ENCODE assay signal across 16 cellular contexts in genomic region chr9:117757566-117757965, GRCh38. TPM values are rescaled to one million over a fixed set of nuclear protein-coding genes. Genes with fewer than 3 reads are reported as not detected.
DNase-seq lines count a peak whose midpoint lies in the region; ATAC-seq, FAIRE-seq and TF ChIP-seq lines count a peak whose summit lies in the region.
"Had no signal": no experiment of that assay in that cellular context is flagged by ENCODE, and none has a peak within 500 bp of the region (broad histone marks: within the 10 kb centered on the region; RNA-seq: fewer than 3 reads in every experiment).

No MANE protein-coding gene starts in this region.

- H3K9me3 Mint-ChIP-seq in activated T-helper 17 cell treated with anti-CD3 and anti-CD28 coated beads, Interleukin-2, amount 50 U/mL, for 72 hours = no peaks in the 10 kb centered on the region

- TF ChIP-seq RAD21 in H1 (IDR thresholded peaks at IDR 0.05 in 1 of 2, conservative IDR thresholded peaks at IDR 0.05 in 1 of 2; ENCODE audit: low read depth in 2 of 2, low read length in 2 of 2) = no peak

- H2BK120ac ChIP-seq in H1 (replicated peaks; ENCODE audit: low read depth, low read length) = no peak overlapping the region

- H4K91ac ChIP-seq in H1 (replicated peaks; ENCODE audit: insufficient read length, low read length) = no peak overlapping the region

- no peak for FAIRE-seq in H1 (lab: Jason Lieb, UNC)
- FAIRE-seq: G401.6, GM12891 had no signal

- no peak overlapping the region for H2BK5ac ChIP-seq in H1 (ENCODE audit: low read depth, low read length)

- peaks cover 2% of the 10 kb centered on the region; the same call in 1 of the 2 replicates for H3K23me2 ChIP-seq in H1 (ENCODE audit: low read depth, low read length)

- DNase-seq in DMS53 (lab: John Stamatoyannopoulos, UW) (peak; percentile 6), DMS53 treated with DMSO at 0.1 percent for 48 hours (lab: John Stamatoyannopoulos, UW; ENCODE audit: unreplicated experiment) (no peak), Ammon's horn (ENCODE audit: low spot score) (peak; percentile 25), MV-4-11 (lab: John Stamatoyannopoulos, UW) (peak; percentile 10), H1 (ENCODE audit: low read depth in 1 of 2, low spot score in 2 of 2) (no peak)
- no peak for DNase-seq in activated effector memory CD4-positive, alpha-beta T cell treated with anti-CD3 and anti-CD28 coated beads, Interleukin-2, amount 50 U/mL, for 16 hours
- DNase-seq: DMS79, GOT3 had no signal

- no peak for TF ChIP-seq CTCF in H1 (IDR thresholded peaks at IDR 0.05; ENCODE audit: control extremely low read depth in 1 of 3, insufficient read depth in 1 of 3, low read depth in 1 of 3, low read length in 3 of 3)

- H3K27ac ChIP-seq in H1 (ENCODE audit: low read depth, low read length) = no peak overlapping the region
- H3K27ac ChIP-seq: 22Rv1, BLaER1 had no signal

- no peaks in the 10 kb centered on the region for H3K36me3 Mint-ChIP-seq in activated T-helper 17 cell treated with anti-CD3 and anti-CD28 coated beads, Interleukin-2, amount 50 U/mL, for 72 hours (ENCODE audit: low read depth)

- no peak overlapping the region for H3K23ac ChIP-seq in H1 (ENCODE audit: insufficient read length)

- H3K14ac ChIP-seq in H1 (ENCODE audit: insufficient read length) = no peak overlapping the region

- no peak overlapping the region for H4K5ac ChIP-seq in H1 (ENCODE audit: insufficient read length, low read depth, low read length)

- H3K9ac ChIP-seq in H1 (replicated peaks in 1 of 4; ENCODE audit: extremely low read depth in 1 of 4, low read depth in 3 of 4, low read length in 3 of 4) = no peak overlapping the region
- H3K9ac ChIP-seq: BLaER1 had no signal

- no peaks in the 10 kb centered on the region for H3K9me3 ChIP-seq in H1 (ENCODE audit: insufficient read depth in 2 of 2, low read depth in 1 of 2, low read length in 1 of 2)
- H3K9me3 ChIP-seq: BLaER1, HAP-1 had no signal

- no peak overlapping the region for H2BK12ac ChIP-seq in H1 (ENCODE audit: low read depth, low read length)

- TF ChIP-seq POLR2A in H1 (IDR thresholded peaks at IDR 0.05; ENCODE audit: control extremely low read depth in 1 of 2, low read depth in 2 of 2, low read length in 2 of 2) = no peak

- H3K27me3 Mint-ChIP-seq in activated T-helper 17 cell treated with anti-CD3 and anti-CD28 coated beads, Interleukin-2, amount 50 U/mL, for 72 hours = peaks cover 19% of the 10 kb centered on the region

- TF ChIP-seq EP300 in H1 (IDR thresholded peaks at IDR 0.05; ENCODE audit: borderline replicate concordance in 1 of 2, low read depth in 2 of 2, low read length in 2 of 2) = no peak

- no peaks in the 10 kb centered on the region for H3K27me3 ChIP-seq in H1 (replicated peaks in 1 of 4; ENCODE audit: control insufficient read depth in 3 of 4, extremely low read depth in 1 of 4, insufficient read depth in 3 of 4, low read length in 3 of 4)
- H3K27me3 ChIP-seq: BLaER1 had no signal

- CTCF ChIA-PET in H1 (lab: Charles Lee; ENCODE audit: partially characterized antibody) = interaction anchor here (0.8 kb wide), 1 partner anchor 19 kb away, joined by 3 read pairs; no protein-coding TSS in a partner anchor

- no peak overlapping the region for H3K27ac Mint-ChIP-seq in activated T-helper 17 cell treated with anti-CD3 and anti-CD28 coated beads, Interleukin-2, amount 50 U/mL, for 72 hours

- H2AK5ac ChIP-seq in H1 (ENCODE audit: low read depth, low read length) = no peak overlapping the region

- H3K4me1 ChIP-seq in H1 (replicated peaks in 1 of 4; ENCODE audit: control insufficient read depth in 3 of 4, insufficient read depth in 4 of 4, low read length in 3 of 4) = no peaks in the 10 kb centered on the region
- H3K4me1 ChIP-seq: HAP-1 had no signal

- no peak overlapping the region for H4K8ac ChIP-seq in H1 (ENCODE audit: extremely low read depth, insufficient read depth, low read length)

- ATAC-seq in activated T-helper 17 cell treated with anti-CD3 and anti-CD28 coated beads, Interleukin-2, amount 50 U/mL, for 72 hours (replicated peaks) = no peak
- no peak for ATAC-seq in GM19467 (IDR thresholded peaks at IDR 0.05; ENCODE audit: unreplicated experiment)

- H3K18ac ChIP-seq in H1 (ENCODE audit: extremely low read depth, low read length) = no peak overlapping the region

- 0 out of 2 replicates have a peak overlapping the region, but pooled peaks have one; percentile 33 for H2AFZ ChIP-seq in H1 (ENCODE audit: low read length)

- WGBS in H1 (ENCODE audit: extremely low coverage in 1 of 2, insufficient coverage in 1 of 2, insufficient read length in 1 of 2, insufficient replicate concordance in 2 of 2, low coverage in 1 of 2, low lambda C conversion rate in 2 of 2, missing lambda C conversion rate in 1 of 2), 2 experiments = 91% methylated on average over 3 of the region's 3 CpGs; no CpG with 5 or more reads in 1 of the 2 experiments

- H2BK15ac ChIP-seq in H1 (ENCODE audit: low read length) = no peak overlapping the region

- H3K79me1 ChIP-seq in H1 (ENCODE audit: low read depth, low read length) = no peaks in the 10 kb centered on the region

- no peak overlapping the region for H2BK20ac ChIP-seq in H1 (ENCODE audit: low read length)

- no peak overlapping the region for H3K4me2 ChIP-seq in H1 (ENCODE audit: insufficient read depth in 1 of 2, low read depth in 2 of 2, low read length in 2 of 2)
- H3K4me2 ChIP-seq: BLaER1 had no signal

- no peaks in the 10 kb centered on the region for H3K79me2 ChIP-seq in H1 (ENCODE audit: control insufficient read depth in 1 of 2, insufficient read depth in 2 of 2, low read length in 2 of 2)

- no peak overlapping the region for H3K4ac ChIP-seq in H1 (replicated peaks; ENCODE audit: insufficient read length, low read depth, low read length)

- no peak overlapping the region for H3K4me3 ChIP-seq in H1 (ENCODE audit: extremely low read depth in 1 of 4, insufficient read depth in 2 of 4, low read depth in 3 of 4, low read length in 4 of 4)
- H3K4me3 ChIP-seq: BLaER1, HAP-1 had no signal

- H3K56ac ChIP-seq in H1 (replicated peaks; ENCODE audit: insufficient read length, low read depth, low read length) = no peak overlapping the region

- H3K36me3 ChIP-seq in H1 (ENCODE audit: control insufficient read depth in 2 of 4, insufficient read depth in 4 of 4, low read length in 3 of 4) = no peaks in the 10 kb centered on the region
- H3K36me3 ChIP-seq: BLaER1, HAP-1 had no signal

- POLR2A ChIA-PET in H1 (lab: Charles Lee; ENCODE audit: partially characterized antibody) = no interaction called here

- H4K20me1 ChIP-seq in H1 (replicated peaks in 1 of 2; ENCODE audit: control insufficient read depth in 1 of 2, insufficient read depth in 2 of 2, low read length in 2 of 2) = no peaks in the 10 kb centered on the region
- H4K20me1 ChIP-seq: BLaER1 had no signal

- no peaks in the 10 kb centered on the region for H3K4me1 Mint-ChIP-seq in activated T-helper 17 cell treated with anti-CD3 and anti-CD28 coated beads, Interleukin-2, amount 50 U/mL, for 72 hours

- H3K4me3 Mint-ChIP-seq in activated T-helper 17 cell treated with anti-CD3 and anti-CD28 coated beads, Interleukin-2, amount 50 U/mL, for 72 hours = no peak overlapping the region

TF ChIP-seq in H1, 55 proteins besides CTCF, POLR2A, EP300 and RAD21:
- no peak for TF ChIP-seq SP4 (IDR thresholded peaks at IDR 0.05; ENCODE audit: low read length)
- no peak for TF ChIP-seq TBP (IDR thresholded peaks at IDR 0.05; ENCODE audit: low read depth, low read length)
- TF ChIP-seq HDAC2 (IDR thresholded peaks at IDR 0.05; ENCODE audit: borderline replicate concordance in 1 of 2, low read depth in 2 of 2, low read length in 2 of 2) = no peak

RNA-seq across cellular contexts. Expression of gene TLR4, which starts 53.4 kb away (rescaled TPM):
- total RNA-seq in H1 (2021; fragmentation: NEBNext Ultra II Directional; extraction: Animal tissue kit (Norgen Biotek cat#: 25700)) = 0.17 and 0.19 TPM in 2 replicates
- polyA plus RNA-seq in H1 (2011; rRNA removed) = under 0.01 and 0.02 TPM in 2 replicates
- not detected for polyA plus RNA-seq in H1 (2011; cell fraction: cytosol; rRNA removed)
- polyA plus RNA-seq in H1 (2011; cell fraction: nucleus; rRNA removed) = not detected
- 0.04 to 0.14 TPM in 2 of 4 replicates, not detected in the others for polyA plus RNA-seq in H1 (2012, experiment 1 of 2)
- 0.04 TPM for polyA plus RNA-seq in H1 (2012, experiment 2 of 2)
- 0.22 TPM for polyA plus RNA-seq in H1 (2013, experiment 1 of 2)
- 0.24 TPM for polyA plus RNA-seq in H1 (2013, experiment 2 of 2)
- polyA minus RNA-seq in H1 (2011; rRNA and poly(A)+ RNA removed) = 0.07 and 0.09 TPM in 2 replicates
- polyA minus RNA-seq in H1 (2011; cell fraction: cytosol; rRNA and poly(A)+ RNA removed) = not detected
- 0.70 TPM for polyA minus RNA-seq in H1 (2011; cell fraction: nucleus; rRNA and poly(A)+ RNA removed)
- not detected for total RNA-seq in activated T-helper 17 cell treated with anti-CD3 and anti-CD28 coated beads, Interleukin-2, amount 50 U/mL, for 72 hours
- total RNA-seq: A673 had no signal

Comparison
In these comparisons a context has a peak if more than half of its experiments do, and no peak if none do; other contexts are left out.
1. DNase-seq: peak in DMS53 (single experiment), Ammon's horn (single experiment) and MV-4-11 (single experiment); none in DMS53 treated with DMSO at 0.1 percent for 48 hours (single experiment), H1 (0 of 2) and activated effector memory CD4-positive, alpha-beta T cell treated with anti-CD3 and anti-CD28 coated beads, Interleukin-2, amount 50 U/mL, for 16 hours (single experiment).